ENCODE assay signal across 1 cellular context in the genomic region with DNA sequence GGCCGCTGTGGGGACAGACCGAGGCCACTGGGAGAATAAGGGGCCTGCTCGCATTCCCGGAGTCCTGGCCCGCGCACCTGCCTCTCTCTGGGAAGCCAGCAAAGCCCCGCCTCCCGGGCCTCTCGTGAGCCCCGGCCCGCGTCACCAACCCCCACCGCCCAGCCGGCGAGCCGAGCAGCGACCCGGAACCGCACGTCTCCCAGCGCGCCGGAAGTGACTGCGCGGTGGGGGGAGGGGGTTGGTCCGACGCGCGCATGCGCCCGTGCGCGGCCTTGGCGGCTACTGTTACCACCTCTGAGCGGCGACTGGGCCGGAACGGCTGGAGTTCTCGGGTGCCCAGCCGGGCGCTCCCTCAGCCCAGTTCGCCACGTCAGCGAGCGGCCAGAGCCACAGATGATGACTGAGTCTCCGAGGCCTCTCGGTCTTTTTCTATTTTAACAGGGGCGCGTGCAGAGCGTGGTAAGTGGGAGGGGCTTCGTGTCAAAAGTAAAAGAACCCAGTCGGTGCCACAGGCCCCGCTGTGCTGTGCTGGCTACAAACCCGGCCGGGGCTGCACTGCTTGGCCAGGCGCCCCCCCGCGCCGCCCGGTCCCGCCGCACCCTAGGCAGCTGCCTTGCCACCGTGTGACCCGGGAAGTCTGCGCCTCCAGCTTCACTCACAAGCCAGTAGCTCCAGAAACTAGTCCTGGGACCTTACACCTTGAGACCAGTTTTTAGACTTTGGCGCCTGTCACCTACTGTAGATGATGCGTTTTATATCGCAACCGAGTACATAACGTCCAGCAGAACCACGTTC.
TF ChIP-seq lines count a peak whose summit lies in the region.

A gene with protein sequence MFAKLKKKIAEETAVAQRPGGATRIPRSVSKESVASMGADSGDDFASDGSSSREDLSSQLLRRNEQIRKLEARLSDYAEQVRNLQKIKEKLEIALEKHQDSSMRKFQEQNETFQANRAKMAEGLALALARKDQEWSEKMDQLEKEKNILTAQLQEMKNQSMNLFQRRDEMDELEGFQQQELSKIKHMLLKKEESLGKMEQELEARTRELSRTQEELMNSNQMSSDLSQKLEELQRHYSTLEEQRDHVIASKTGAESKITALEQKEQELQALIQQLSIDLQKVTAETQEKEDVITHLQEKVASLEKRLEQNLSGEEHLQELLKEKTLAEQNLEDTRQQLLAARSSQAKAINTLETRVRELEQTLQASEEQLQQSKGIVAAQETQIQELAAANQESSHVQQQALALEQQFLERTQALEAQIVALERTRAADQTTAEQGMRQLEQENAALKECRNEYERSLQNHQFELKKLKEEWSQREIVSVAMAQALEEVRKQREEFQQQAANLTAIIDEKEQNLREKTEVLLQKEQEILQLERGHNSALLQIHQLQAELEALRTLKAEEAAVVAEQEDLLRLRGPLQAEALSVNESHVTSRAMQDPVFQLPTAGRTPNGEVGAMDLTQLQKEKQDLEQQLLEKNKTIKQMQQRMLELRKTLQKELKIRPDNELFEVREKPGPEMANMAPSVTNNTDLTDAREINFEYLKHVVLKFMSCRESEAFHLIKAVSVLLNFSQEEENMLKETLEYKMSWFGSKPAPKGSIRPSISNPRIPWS (minus strand): TSS at position 190 of the 795 bp plus-strand sequence. CDS start 2,372 bp downstream, outside the sequence.

TF ChIP-seq in HepG2, 621 proteins besides CTCF, POLR2A, EP300 and RAD21 (continued from another document and continues in another):
- 0 out of 2 replicates have a peak, but pooled peaks have one; percentile 38 for TF ChIP-seq NR2F2 (IDR thresholded peaks at IDR 0.05; ENCODE audit: borderline replicate concordance, low read depth)
- TF ChIP-seq ELF3 (CRISPR knock-in tag; IDR thresholded peaks at IDR 0.05) = peak; percentile 85
- TF ChIP-seq EED (CRISPR knock-in tag; IDR thresholded peaks at IDR 0.05) = peak; percentile 73; the same call in 1 of the 2 replicates
- TF ChIP-seq, protein P1, sequence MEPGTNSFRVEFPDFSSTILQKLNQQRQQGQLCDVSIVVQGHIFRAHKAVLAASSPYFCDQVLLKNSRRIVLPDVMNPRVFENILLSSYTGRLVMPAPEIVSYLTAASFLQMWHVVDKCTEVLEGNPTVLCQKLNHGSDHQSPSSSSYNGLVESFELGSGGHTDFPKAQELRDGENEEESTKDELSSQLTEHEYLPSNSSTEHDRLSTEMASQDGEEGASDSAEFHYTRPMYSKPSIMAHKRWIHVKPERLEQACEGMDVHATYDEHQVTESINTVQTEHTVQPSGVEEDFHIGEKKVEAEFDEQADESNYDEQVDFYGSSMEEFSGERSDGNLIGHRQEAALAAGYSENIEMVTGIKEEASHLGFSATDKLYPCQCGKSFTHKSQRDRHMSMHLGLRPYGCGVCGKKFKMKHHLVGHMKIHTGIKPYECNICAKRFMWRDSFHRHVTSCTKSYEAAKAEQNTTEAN (CRISPR knock-in tag; conservative IDR thresholded peaks at IDR 0.05) = peak; percentile 51; the same call in 1 of the 2 replicates
- TF ChIP-seq ZBTB3 (CRISPR knock-in tag; IDR thresholded peaks at IDR 0.05; ENCODE audit: borderline replicate concordance, low read depth) = 0 out of 2 replicates have a peak, but pooled peaks have one; percentile 63
- 0 out of 2 replicates have a peak, but pooled peaks have one; percentile 64 for TF ChIP-seq KLF12 (CRISPR knock-in tag; IDR thresholded peaks at IDR 0.05; ENCODE audit: borderline replicate concordance)
- TF ChIP-seq NBN (conservative IDR thresholded peaks at IDR 0.05) = no peak
- TF ChIP-seq ZSCAN31 (CRISPR knock-in tag; IDR thresholded peaks at IDR 0.05; ENCODE audit: low read depth) = peak; percentile 65; the same call in 1 of the 2 replicates
- peak; percentile 81 for TF ChIP-seq CHD2 (IDR thresholded peaks at IDR 0.05; ENCODE audit: low read depth, low read length)
- peak; percentile 40; the same call in 1 of the 2 replicates for TF ChIP-seq ZNF441 (CRISPR knock-in tag; IDR thresholded peaks at IDR 0.05; ENCODE audit: borderline replicate concordance)
- TF ChIP-seq SPEN (CRISPR knock-in tag; IDR thresholded peaks at IDR 0.05; ENCODE audit: low read depth) = peak; percentile 93; the same call in 1 of the 2 replicates
- no peak for TF ChIP-seq ZFP36 (IDR thresholded peaks at IDR 0.05; ENCODE audit: borderline replicate concordance, low read depth, low read length, partially characterized antibody)
- TF ChIP-seq, protein P2, sequence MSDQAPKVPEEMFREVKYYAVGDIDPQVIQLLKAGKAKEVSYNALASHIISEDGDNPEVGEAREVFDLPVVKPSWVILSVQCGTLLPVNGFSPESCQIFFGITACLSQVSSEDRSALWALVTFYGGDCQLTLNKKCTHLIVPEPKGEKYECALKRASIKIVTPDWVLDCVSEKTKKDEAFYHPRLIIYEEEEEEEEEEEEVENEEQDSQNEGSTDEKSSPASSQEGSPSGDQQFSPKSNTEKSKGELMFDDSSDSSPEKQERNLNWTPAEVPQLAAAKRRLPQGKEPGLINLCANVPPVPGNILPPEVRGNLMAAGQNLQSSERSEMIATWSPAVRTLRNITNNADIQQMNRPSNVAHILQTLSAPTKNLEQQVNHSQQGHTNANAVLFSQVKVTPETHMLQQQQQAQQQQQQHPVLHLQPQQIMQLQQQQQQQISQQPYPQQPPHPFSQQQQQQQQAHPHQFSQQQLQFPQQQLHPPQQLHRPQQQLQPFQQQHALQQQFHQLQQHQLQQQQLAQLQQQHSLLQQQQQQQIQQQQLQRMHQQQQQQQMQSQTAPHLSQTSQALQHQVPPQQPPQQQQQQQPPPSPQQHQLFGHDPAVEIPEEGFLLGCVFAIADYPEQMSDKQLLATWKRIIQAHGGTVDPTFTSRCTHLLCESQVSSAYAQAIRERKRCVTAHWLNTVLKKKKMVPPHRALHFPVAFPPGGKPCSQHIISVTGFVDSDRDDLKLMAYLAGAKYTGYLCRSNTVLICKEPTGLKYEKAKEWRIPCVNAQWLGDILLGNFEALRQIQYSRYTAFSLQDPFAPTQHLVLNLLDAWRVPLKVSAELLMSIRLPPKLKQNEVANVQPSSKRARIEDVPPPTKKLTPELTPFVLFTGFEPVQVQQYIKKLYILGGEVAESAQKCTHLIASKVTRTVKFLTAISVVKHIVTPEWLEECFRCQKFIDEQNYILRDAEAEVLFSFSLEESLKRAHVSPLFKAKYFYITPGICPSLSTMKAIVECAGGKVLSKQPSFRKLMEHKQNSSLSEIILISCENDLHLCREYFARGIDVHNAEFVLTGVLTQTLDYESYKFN (CRISPR knock-in tag; conservative IDR thresholded peaks at IDR 0.05) = peak; percentile 80
- TF ChIP-seq, protein P3, sequence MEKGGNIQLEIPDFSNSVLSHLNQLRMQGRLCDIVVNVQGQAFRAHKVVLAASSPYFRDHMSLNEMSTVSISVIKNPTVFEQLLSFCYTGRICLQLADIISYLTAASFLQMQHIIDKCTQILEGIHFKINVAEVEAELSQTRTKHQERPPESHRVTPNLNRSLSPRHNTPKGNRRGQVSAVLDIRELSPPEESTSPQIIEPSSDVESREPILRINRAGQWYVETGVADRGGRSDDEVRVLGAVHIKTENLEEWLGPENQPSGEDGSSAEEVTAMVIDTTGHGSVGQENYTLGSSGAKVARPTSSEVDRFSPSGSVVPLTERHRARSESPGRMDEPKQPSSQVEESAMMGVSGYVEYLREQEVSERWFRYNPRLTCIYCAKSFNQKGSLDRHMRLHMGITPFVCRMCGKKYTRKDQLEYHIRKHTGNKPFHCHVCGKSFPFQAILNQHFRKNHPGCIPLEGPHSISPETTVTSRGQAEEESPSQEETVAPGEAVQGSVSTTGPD (CRISPR knock-in tag; IDR thresholded peaks at IDR 0.05) = no peak
- TF ChIP-seq WIZ (CRISPR knock-in tag; IDR thresholded peaks at IDR 0.05) = no peak; the same call in 1 of the 2 replicates
- peak; percentile 63; the same call in 1 of the 2 replicates for TF ChIP-seq ZNF678 (CRISPR knock-in tag; IDR thresholded peaks at IDR 0.05)
- no peak for TF ChIP-seq ZNF20 (CRISPR knock-in tag; IDR thresholded peaks at IDR 0.05)
- TF ChIP-seq PHB2 (IDR thresholded peaks at IDR 0.05; ENCODE audit: partially characterized antibody) = no peak
- peak; percentile 53; the same call in 1 of the 2 replicates for TF ChIP-seq ZNF350 (CRISPR knock-in tag; IDR thresholded peaks at IDR 0.05; ENCODE audit: borderline replicate concordance, low read depth)
- TF ChIP-seq ZNF17 (CRISPR knock-in tag; IDR thresholded peaks at IDR 0.05) = no peak
- no peak for TF ChIP-seq SMC3 (IDR thresholded peaks at IDR 0.05; ENCODE audit: low read length)
- TF ChIP-seq ELF1 (CRISPR knock-in tag; IDR thresholded peaks at IDR 0.05) = peak; percentile 94
- peak; percentile 97 for TF ChIP-seq KAT8 (CRISPR knock-in tag; IDR thresholded peaks at IDR 0.05)
- no peak for TF ChIP-seq FOXK2 (IDR thresholded peaks at IDR 0.05)
- no peak; the same call in 1 of the 2 replicates for TF ChIP-seq NCOA2 (CRISPR knock-in tag; IDR thresholded peaks at IDR 0.05)
- peak; percentile 80 for TF ChIP-seq TAF1 (CRISPR knock-in tag; IDR thresholded peaks at IDR 0.05)
- TF ChIP-seq ZNF510 (CRISPR knock-in tag; IDR thresholded peaks at IDR 0.05; ENCODE audit: low read depth) = no peak
- TF ChIP-seq, protein P4, sequence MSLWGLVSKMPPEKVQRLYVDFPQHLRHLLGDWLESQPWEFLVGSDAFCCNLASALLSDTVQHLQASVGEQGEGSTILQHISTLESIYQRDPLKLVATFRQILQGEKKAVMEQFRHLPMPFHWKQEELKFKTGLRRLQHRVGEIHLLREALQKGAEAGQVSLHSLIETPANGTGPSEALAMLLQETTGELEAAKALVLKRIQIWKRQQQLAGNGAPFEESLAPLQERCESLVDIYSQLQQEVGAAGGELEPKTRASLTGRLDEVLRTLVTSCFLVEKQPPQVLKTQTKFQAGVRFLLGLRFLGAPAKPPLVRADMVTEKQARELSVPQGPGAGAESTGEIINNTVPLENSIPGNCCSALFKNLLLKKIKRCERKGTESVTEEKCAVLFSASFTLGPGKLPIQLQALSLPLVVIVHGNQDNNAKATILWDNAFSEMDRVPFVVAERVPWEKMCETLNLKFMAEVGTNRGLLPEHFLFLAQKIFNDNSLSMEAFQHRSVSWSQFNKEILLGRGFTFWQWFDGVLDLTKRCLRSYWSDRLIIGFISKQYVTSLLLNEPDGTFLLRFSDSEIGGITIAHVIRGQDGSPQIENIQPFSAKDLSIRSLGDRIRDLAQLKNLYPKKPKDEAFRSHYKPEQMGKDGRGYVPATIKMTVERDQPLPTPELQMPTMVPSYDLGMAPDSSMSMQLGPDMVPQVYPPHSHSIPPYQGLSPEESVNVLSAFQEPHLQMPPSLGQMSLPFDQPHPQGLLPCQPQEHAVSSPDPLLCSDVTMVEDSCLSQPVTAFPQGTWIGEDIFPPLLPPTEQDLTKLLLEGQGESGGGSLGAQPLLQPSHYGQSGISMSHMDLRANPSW (CRISPR knock-in tag; IDR thresholded peaks at IDR 0.05; ENCODE audit: borderline replicate concordance) = no peak
- TF ChIP-seq KAT2B (IDR thresholded peaks at IDR 0.05; ENCODE audit: borderline replicate concordance, low read depth, low read length) = no peak
- TF ChIP-seq REPIN1 (CRISPR knock-in tag; IDR thresholded peaks at IDR 0.05; ENCODE audit: borderline replicate concordance, low read depth) = 0 out of 2 replicates have a peak, but pooled peaks have one; percentile 48
- TF ChIP-seq ZNF746 (CRISPR knock-in tag; IDR thresholded peaks at IDR 0.05) = peak; percentile 69; the same call in 1 of the 2 replicates
- TF ChIP-seq, protein P5, sequence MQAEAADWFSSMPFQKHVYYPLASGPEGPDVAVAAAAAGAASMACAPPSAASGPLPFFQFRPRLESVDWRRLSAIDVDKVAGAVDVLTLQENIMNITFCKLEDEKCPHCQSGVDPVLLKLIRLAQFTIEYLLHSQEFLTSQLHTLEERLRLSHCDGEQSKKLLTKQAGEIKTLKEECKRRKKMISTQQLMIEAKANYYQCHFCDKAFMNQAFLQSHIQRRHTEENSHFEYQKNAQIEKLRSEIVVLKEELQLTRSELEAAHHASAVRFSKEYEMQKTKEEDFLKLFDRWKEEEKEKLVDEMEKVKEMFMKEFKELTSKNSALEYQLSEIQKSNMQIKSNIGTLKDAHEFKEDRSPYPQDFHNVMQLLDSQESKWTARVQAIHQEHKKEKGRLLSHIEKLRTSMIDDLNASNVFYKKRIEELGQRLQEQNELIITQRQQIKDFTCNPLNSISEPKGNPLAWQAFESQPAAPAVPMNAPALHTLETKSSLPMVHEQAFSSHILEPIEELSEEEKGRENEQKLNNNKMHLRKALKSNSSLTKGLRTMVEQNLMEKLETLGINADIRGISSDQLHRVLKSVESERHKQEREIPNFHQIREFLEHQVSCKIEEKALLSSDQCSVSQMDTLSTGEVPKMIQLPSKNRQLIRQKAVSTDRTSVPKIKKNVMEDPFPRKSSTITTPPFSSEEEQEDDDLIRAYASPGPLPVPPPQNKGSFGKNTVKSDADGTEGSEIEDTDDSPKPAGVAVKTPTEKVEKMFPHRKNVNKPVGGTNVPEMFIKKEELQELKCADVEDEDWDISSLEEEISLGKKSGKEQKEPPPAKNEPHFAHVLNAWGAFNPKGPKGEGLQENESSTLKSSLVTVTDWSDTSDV (CRISPR knock-in tag; IDR thresholded peaks at IDR 0.05) = peak; percentile 50; the same call in 1 of the 2 replicates
- TF ChIP-seq, protein P6, sequence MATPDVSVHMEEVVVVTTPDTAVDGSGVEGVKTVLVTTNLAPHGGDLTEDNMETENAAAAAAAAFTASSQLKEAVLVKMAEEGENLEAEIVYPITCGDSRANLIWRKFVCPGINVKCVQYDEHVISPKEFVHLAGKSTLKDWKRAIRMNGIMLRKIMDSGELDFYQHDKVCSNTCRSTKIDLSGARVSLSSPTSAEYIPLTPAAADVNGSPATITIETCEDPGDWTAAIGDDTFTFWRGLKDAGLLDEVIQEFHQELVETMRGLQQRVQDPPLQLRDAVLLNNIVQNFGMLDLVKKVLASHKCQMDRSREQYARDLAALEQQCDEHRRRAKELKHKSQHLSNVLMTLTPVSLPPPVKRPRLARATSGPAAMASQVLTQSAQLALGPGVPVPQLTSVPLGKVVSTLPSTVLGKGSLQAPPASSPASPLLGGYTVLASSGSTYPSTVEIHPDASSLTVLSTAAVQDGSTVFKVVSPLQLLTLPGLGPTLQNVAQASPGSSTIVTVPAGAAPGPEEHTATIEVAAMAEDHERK (CRISPR knock-in tag; IDR thresholded peaks at IDR 0.05; ENCODE audit: low read depth) = peak; percentile 68
- TF ChIP-seq ATF7 (IDR thresholded peaks at IDR 0.05) = no peak
- no peak for TF ChIP-seq ATF7 (CRISPR knock-in tag; IDR thresholded peaks at IDR 0.05)
- TF ChIP-seq SUZ12 (IDR thresholded peaks at IDR 0.05; ENCODE audit: low read depth, low read length) = no peak
- TF ChIP-seq ZNF775 (CRISPR knock-in tag; IDR thresholded peaks at IDR 0.05; ENCODE audit: borderline replicate concordance) = no peak
- TF ChIP-seq ZNF558 (CRISPR knock-in tag; IDR thresholded peaks at IDR 0.05; ENCODE audit: borderline replicate concordance) = peak; percentile 82; the same call in 1 of the 2 replicates
- peak; percentile 84; the same call in 1 of the 2 replicates for TF ChIP-seq ZNF543 (CRISPR knock-in tag; IDR thresholded peaks at IDR 0.05)
- TF ChIP-seq RBM39 (IDR thresholded peaks at IDR 0.05; ENCODE audit: low read depth, low read length, poor library complexity, severe bottlenecking) = peak; percentile 87
- TF ChIP-seq NFATC3 (CRISPR knock-in tag; IDR thresholded peaks at IDR 0.05) = no peak
- TF ChIP-seq ZNF792 (CRISPR knock-in tag; IDR thresholded peaks at IDR 0.05) = peak; percentile 78
